Comparison of ENCODE assay signal across 1 cellular context in genomic region chr2:190600293-190601103, GRCh38.
TF ChIP-seq lines count a peak whose summit lies in the region.

No MANE protein-coding gene starts in this region.

TF ChIP-seq in GM23338, 12 proteins besides CTCF, POLR2A, EP300 and RAD21 (continued from another document):
- TF ChIP-seq ZNF462 (CRISPR knock-in tag; IDR thresholded peaks at IDR 0.05) (no peak), ETS1 (IDR thresholded peaks at IDR 0.05) (no peak)
TF ChIP-seq in GM23338: peak in this region for 0.
